In genomic region chr7:95432606-95433005, GRCh38 we compare ENCODE assay signal across 24 cellular contexts. TPM values are rescaled to one million over a fixed set of nuclear protein-coding genes. Genes with fewer than 3 reads are reported as not detected.
DNase-seq lines count a peak whose midpoint lies in the region; ATAC-seq and TF ChIP-seq lines count a peak whose summit lies in the region.
"Had no signal": no experiment of that assay in that cellular context is flagged by ENCODE, and none has a peak within 500 bp of the region (broad histone marks: within the 10 kb centered on the region; RNA-seq: fewer than 3 reads in every experiment).

No MANE protein-coding gene starts in this region.

- H3K36me3 Mint-ChIP-seq in MCF 10A (ENCODE audit: insufficient read depth, unreplicated experiment) (peaks cover 37% of the 10 kb centered on the region), mesothelial cell of epicardium (peaks cover 27% of the 10 kb centered on the region)

- H3K27ac ChIP-seq in mammary epithelial cell (ENCODE audit: insufficient read depth, low read depth, low read length): no peak overlapping the region
- peak overlapping the region; percentile 29 for H3K27ac ChIP-seq in cingulate gyrus (ENCODE audit: low read depth, low read length)
- no peak overlapping the region for H3K27ac ChIP-seq in upper lobe of right lung
- H3K27ac ChIP-seq: C4-2B, HL-60, Peyer's patch, SJCRH30 had no signal

- no peak overlapping the region for H3K4me2 ChIP-seq in mammary epithelial cell (ENCODE audit: insufficient read depth, low read depth, low read length)

- peak overlapping the region; percentile 96 for H3K27ac Mint-ChIP-seq in MCF 10A (ENCODE audit: low read depth, unreplicated experiment)
- peak overlapping the region; percentile 37 for H3K27ac Mint-ChIP-seq in mesothelial cell of epicardium
- H3K27ac Mint-ChIP-seq: CD8-positive, alpha-beta memory T cell; HFFc6 had no signal

- TF ChIP-seq CTCF in MCF 10A (IDR thresholded peaks at IDR 0.05; ENCODE audit: unreplicated experiment) (no peak), mammary epithelial cell (conservative IDR thresholded peaks at IDR 0.05 in 1 of 2, IDR thresholded peaks at IDR 0.05 in 1 of 2; ENCODE audit: extremely low read depth in 1 of 2, insufficient read depth in 1 of 2, low read depth in 1 of 2, low read length in 2 of 2) (no peak), mesothelial cell of epicardium (IDR thresholded peaks at IDR 0.05; ENCODE audit: unreplicated experiment) (no peak), upper lobe of right lung (IDR thresholded peaks at IDR 0.05) (no peak)

- H2AFZ ChIP-seq in mammary epithelial cell (ENCODE audit: low read depth, low read length): no peak overlapping the region

- peaks cover 16% of the 10 kb centered on the region for H3K4me1 ChIP-seq in mammary epithelial cell (ENCODE audit: insufficient read depth, low read length)
- peaks cover 15% of the 10 kb centered on the region for H3K4me1 ChIP-seq in upper lobe of right lung

- peaks cover 36% of the 10 kb centered on the region for H3K79me2 ChIP-seq in mammary epithelial cell (ENCODE audit: insufficient read depth, low read length)

- H3K4me1 Mint-ChIP-seq in MCF 10A (ENCODE audit: insufficient read depth, unreplicated experiment) (peaks cover 43% of the 10 kb centered on the region), mesothelial cell of epicardium (peaks cover 20% of the 10 kb centered on the region)

- no peaks in the 10 kb centered on the region for H3K36me3 ChIP-seq in mammary epithelial cell (ENCODE audit: insufficient read depth, low read length)
- H3K36me3 ChIP-seq in upper lobe of right lung: no peaks in the 10 kb centered on the region
- H3K36me3 ChIP-seq: Peyer's patch had no signal

- H3K27me3 ChIP-seq in mammary epithelial cell (ENCODE audit: insufficient read depth, low read length) (no peaks in the 10 kb centered on the region), upper lobe of right lung (no peaks in the 10 kb centered on the region)
- H3K27me3 ChIP-seq: Peyer's patch, SJCRH30 had no signal

- in situ Hi-C loops in mammary epithelial cell (cut with MboI; ENCODE audit: low sequenced_read_pairs in 2 of 2): no loop called here

- H3K9me3 ChIP-seq in mammary epithelial cell (replicated peaks; ENCODE audit: insufficient read depth, low read length) (no peaks in the 10 kb centered on the region), upper lobe of right lung (no peaks in the 10 kb centered on the region)
- H3K9me3 ChIP-seq: Peyer's patch had no signal

- POLR2A ChIA-PET in MCF 10A (lab: Yijun Ruan, JAX): no interaction called here

- H4K20me1 ChIP-seq in mammary epithelial cell (ENCODE audit: insufficient read depth, low read length): no peaks in the 10 kb centered on the region

- H3K9me3 Mint-ChIP-seq in MCF 10A (ENCODE audit: unreplicated experiment): no peaks in the 10 kb centered on the region
- H3K9me3 Mint-ChIP-seq in mesothelial cell of epicardium: peaks cover 4% of the 10 kb centered on the region
- H3K9me3 Mint-ChIP-seq: CD8-positive, alpha-beta memory T cell; HFFc6 had no signal

- H3K4me3 ChIP-seq in mammary epithelial cell (replicated peaks in 1 of 3; ENCODE audit: insufficient read depth in 1 of 3, low read depth in 2 of 3, low read length in 3 of 3): no peak overlapping the region
- H3K4me3 ChIP-seq in upper lobe of right lung: peak overlapping the region; percentile 71
- H3K4me3 ChIP-seq: Peyer's patch, SJCRH30 had no signal

- BruUV-seq in MCF 10A (replicated peaks; lab: Mats Ljungman, UMichigan) (no TSS peak), mammary epithelial cell (replicated peaks; lab: Mats Ljungman, UMichigan) (no TSS peak)

- CTCF ChIA-PET in MCF 10A (lab: Yijun Ruan, JAX) (interaction anchor here (0.6 to 4.3 kb wide), 2 partner anchors 44 to 776 kb away, joined by 3 to 27 read pairs; no protein-coding TSS in a partner anchor), mammary epithelial cell (lab: Charles Lee; ENCODE audit: low non-redundant PET) (no interaction called here)

- H3K9ac ChIP-seq in mammary epithelial cell (ENCODE audit: insufficient read depth, low read length): no peak overlapping the region

- H3K4me3 Mint-ChIP-seq in MCF 10A (ENCODE audit: unreplicated experiment): peak overlapping the region; percentile 62
- no peak overlapping the region for H3K4me3 Mint-ChIP-seq in mesothelial cell of epicardium
- H3K4me3 Mint-ChIP-seq: HFFc6 had no signal

- dilution Hi-C loops in mammary epithelial cell (cut with HindIII; ENCODE audit: low sequenced_read_pairs): no loop called here

- ATAC-seq in upper lobe of right lung (no peak), HG03342 (IDR thresholded peaks at IDR 0.05; ENCODE audit: unreplicated experiment) (no peak), GM18907 (IDR thresholded peaks at IDR 0.05; ENCODE audit: unreplicated experiment) (no peak)

- no peaks in the 10 kb centered on the region for H3K27me3 Mint-ChIP-seq in MCF 10A (ENCODE audit: insufficient read depth, unreplicated experiment)
- H3K27me3 Mint-ChIP-seq in mesothelial cell of epicardium (ENCODE audit: low read depth): no peaks in the 10 kb centered on the region

- WGBS in mammary epithelial cell (ENCODE audit: low coverage, missing lambda C conversion rate): 100% methylated on average over 2 of the region's 2 CpGs

- intact Hi-C loops in MCF 10A (cut with micrococcal nuclease) (loop anchor here (10.0 kb wide), 1 partner anchor 1428 kb away; the partner anchor contains the start of gene BET1), mammary epithelial cell (cut with micrococcal nuclease) (no loop called here), upper lobe of right lung (cut with DNase I) (no loop called here)

- no peak for DNase-seq in MCF 10A (ENCODE audit: unreplicated experiment)
- DNase-seq in mammary epithelial cell: no peak
- DNase-seq in mesothelial cell of epicardium (ENCODE audit: low spot score in 2 of 2, unreplicated experiment in 2 of 2): no peak
- no peak for DNase-seq in upper lobe of right lung
- no peak for DNase-seq in central memory CD4-positive, alpha-beta T cell
- DNase-seq: 8988T; CD8-positive, alpha-beta memory T cell; H7; HFFc6; KG1; MV-4-11; NCI-H1694; NCI-H2081; NCI-H2171 treated with DMSO at 0.1 percent for 48 hours; NCI-H524 treated with DMSO at 0.1 percent for 48 hours; NCI-H82; Peyer's patch; SJCRH30 had no signal

RNA-seq across cellular contexts. Expression of gene PON2, which starts 2.2 kb away (rescaled TPM):
- total RNA-seq in MCF 10A (2022) (120 and 140 TPM in 2 replicates), mammary epithelial cell (10 to 100 TPM; 61.2 to 89.2 TPM), mesothelial cell of epicardium (113 to 115 TPM (median 114 TPM) in 3 replicates), upper lobe of right lung (193 TPM)
- 52.1 TPM for polyA plus RNA-seq in mammary epithelial cell
- 23.1 TPM for polyA minus RNA-seq in mammary epithelial cell

RNA-seq across cellular contexts. Expression of gene PON3, which starts 36.4 kb away (rescaled TPM):
- not detected in 2 replicates for total RNA-seq in MCF 10A (2022)
- total RNA-seq in mammary epithelial cell: under 1 TPM in 1 of 2 donors, not detected in 1; 0.50 TPM
- 0.69 TPM for polyA plus RNA-seq in mammary epithelial cell
- polyA minus RNA-seq in mammary epithelial cell: not detected
- not detected in 3 replicates for total RNA-seq in mesothelial cell of epicardium
- 36.4 TPM for total RNA-seq in upper lobe of right lung
- total RNA-seq: CD8-positive, alpha-beta memory T cell; Daoy; H7; HFFc6; SJCRH30 had no signal
- polyA plus RNA-seq: CD8-positive, alpha-beta memory T cell had no signal

RNA-seq across cellular contexts. Expression of gene ASB4, which starts 53.1 kb away (rescaled TPM):
- total RNA-seq in MCF 10A (2022) (not detected in 2 replicates), mammary epithelial cell (not detected), mesothelial cell of epicardium (0.07 to 0.29 TPM (median 0.09 TPM) in 3 replicates), upper lobe of right lung (0.49 TPM)
- polyA plus RNA-seq in mammary epithelial cell: not detected
- not detected for polyA minus RNA-seq in mammary epithelial cell
- total RNA-seq: CD8-positive, alpha-beta memory T cell; H7; HFFc6 had no signal
- polyA plus RNA-seq: CD8-positive, alpha-beta memory T cell had no signal

Comparison
In these comparisons a context has a peak if more than half of its experiments do, and no peak if none do; other contexts are left out.
1. RNA of gene PON3, which starts 36.4 kb away (total RNA-seq): 36.4 TPM in upper lobe of right lung (single experiment); 0.50 TPM in mammary epithelial cell, not detected in MCF 10A and not detected in mesothelial cell of epicardium; every median in the first group is over 10 times any median in the second.